ENCODE assay signal across 19 cellular contexts in genomic region chr10:35056133-35056532, GRCh38. TPM values are rescaled to one million over a fixed set of nuclear protein-coding genes. Genes with fewer than 3 reads are reported as not detected.
A peak's percentile ranks its signal among the peaks of the same experiment; 100 is the strongest.
DNase-seq lines count a peak whose midpoint lies in the region; ATAC-seq and TF ChIP-seq lines count a peak whose summit lies in the region.
"Had no signal": no experiment of that assay in that cellular context is flagged by ENCODE, and none has a peak within 500 bp of the region (broad histone marks: within the 10 kb centered on the region; RNA-seq: fewer than 3 reads in every experiment).

No MANE protein-coding gene starts in this region.

- no peaks in the 10 kb centered on the region for H3K27me3 ChIP-seq in osteoblast (ENCODE audit: insufficient read depth, low read length)

- peaks cover 21% of the 10 kb centered on the region for H3K79me2 ChIP-seq in osteoblast (ENCODE audit: insufficient read depth, low read length)
- H3K79me2 ChIP-seq in OCI-LY7 (ENCODE audit: insufficient read depth, low read depth, low read length) = no peaks in the 10 kb centered on the region

- H3K4me1 ChIP-seq in osteoblast (ENCODE audit: insufficient read depth, low read length) = peaks cover 21% of the 10 kb centered on the region
- no peaks in the 10 kb centered on the region for H3K4me1 ChIP-seq in OCI-LY7 (ENCODE audit: insufficient read depth, low read length, poor library complexity, severe bottlenecking)

- no peak overlapping the region for H2AFZ ChIP-seq in osteoblast (ENCODE audit: low read length)
- H2AFZ ChIP-seq in OCI-LY7 (ENCODE audit: low read length) = no peak overlapping the region

- peaks cover 51% of the 10 kb centered on the region for H3K4me1 Mint-ChIP-seq in HFFc6 (ENCODE audit: low read depth)
- peaks cover 29% of the 10 kb centered on the region for H3K4me1 Mint-ChIP-seq in central memory CD8-positive, alpha-beta T cell

- H3K9me3 ChIP-seq in osteoblast (ENCODE audit: low read depth, low read length) (no peaks in the 10 kb centered on the region), OCI-LY7 (ENCODE audit: low read length) (no peaks in the 10 kb centered on the region)

- TF ChIP-seq CTCF in HFFc6 (IDR thresholded peaks at IDR 0.05) = no peak
- no peak for TF ChIP-seq CTCF in osteoblast (IDR thresholded peaks at IDR 0.05; ENCODE audit: extremely low read depth, low read depth, low read length)
- no peak for TF ChIP-seq CTCF in OCI-LY7 (conservative IDR thresholded peaks at IDR 0.05; ENCODE audit: low read length)

- intact Hi-C loops in OCI-LY7 (cut with micrococcal nuclease; ENCODE audit: unreplicated experiment) = no loop called here

- peak; percentile 3 for DNase-seq in NCI-H2029 treated with DMSO at 0.1 percent for 48 hours (lab: John Stamatoyannopoulos, UW)
- no peak for DNase-seq in NCI-H2029 (lab: John Stamatoyannopoulos, UW)
- no peak for DNase-seq in HFFc6
- no peak for DNase-seq in central memory CD8-positive, alpha-beta T cell (ENCODE audit: low spot score in 2 of 2)
- DNase-seq in osteoblast (ENCODE audit: insufficient read length, low spot score, missing footprints) = no peak
- DNase-seq in SIG-M5 (lab: John Stamatoyannopoulos, UW) = no peak
- DNase-seq in GDM1 (lab: John Stamatoyannopoulos, UW) = no peak
- no peak for DNase-seq in OCI-LY7 (ENCODE audit: low spot score)
- DNase-seq: CD4-positive, CD25-positive, alpha-beta regulatory T cell; DMS53; KBM-7; MV-4-11; NCI-H1436 treated with DMSO at 0.1 percent for 48 hours; NCI-H2081; NCI-H510A; NCI-H748 treated with DMSO at 0.1 percent for 48 hours; NK-92 treated with Interleukin-12 subunit alpha and Interleukin-12 subunit beta, amount 100 ng/mL, for 24 hours; SHP77 had no signal

- H4K20me1 ChIP-seq in osteoblast (ENCODE audit: insufficient read depth, low read length) (no peaks in the 10 kb centered on the region), OCI-LY7 (ENCODE audit: insufficient read depth, low read length) (no peaks in the 10 kb centered on the region)

- ATAC-seq in central memory CD8-positive, alpha-beta T cell (replicated peaks; ENCODE audit: extremely low read depth, poor library complexity, severe bottlenecking) = no peak

- peak overlapping the region; percentile 66 for H3K27ac Mint-ChIP-seq in HFFc6
- H3K27ac Mint-ChIP-seq in central memory CD8-positive, alpha-beta T cell (ENCODE audit: low read depth) = peak overlapping the region; percentile 58
- H3K27ac Mint-ChIP-seq: B cell had no signal

- no peak overlapping the region for H3K4me3 ChIP-seq in osteoblast (ENCODE audit: insufficient read depth, low read length)
- H3K4me3 ChIP-seq in OCI-LY7 (ENCODE audit: low read depth, low read length, poor library complexity, severe bottlenecking) = no peak overlapping the region

- H3K9me3 Mint-ChIP-seq in HFFc6 = no peaks in the 10 kb centered on the region
- no peaks in the 10 kb centered on the region for H3K9me3 Mint-ChIP-seq in central memory CD8-positive, alpha-beta T cell
- H3K9me3 Mint-ChIP-seq: CD4-positive, CD25-positive, alpha-beta regulatory T cell had no signal

- H3K27ac ChIP-seq in osteoblast (ENCODE audit: low read depth, low read length) (peak overlapping the region; percentile 2), OCI-LY7 (ENCODE audit: low read depth, low read length, poor library complexity, severe bottlenecking) (no peak overlapping the region)

- no peak overlapping the region for H3K4me3 Mint-ChIP-seq in HFFc6
- H3K4me3 Mint-ChIP-seq in central memory CD8-positive, alpha-beta T cell = no peak overlapping the region
- H3K4me3 Mint-ChIP-seq: B cell; CD4-positive, CD25-positive, alpha-beta regulatory T cell had no signal

- H3K4me2 ChIP-seq in osteoblast (ENCODE audit: insufficient read depth, low read length) = no peak overlapping the region
- H3K4me2 ChIP-seq in OCI-LY7 (ENCODE audit: low read length) = no peak overlapping the region

- no peaks in the 10 kb centered on the region for H3K9me2 ChIP-seq in OCI-LY7 (ENCODE audit: insufficient read depth, low read length)

- no TSS peak for BruUV-seq in OCI-LY7 (replicated peaks; lab: Mats Ljungman, UMichigan)

- H3K36me3 ChIP-seq in osteoblast (ENCODE audit: insufficient read depth, low read length) = peaks cover 36% of the 10 kb centered on the region
- H3K36me3 ChIP-seq in OCI-LY7 (ENCODE audit: insufficient read depth, low read length) = peaks cover 78% of the 10 kb centered on the region

- CTCF ChIA-PET in OCI-LY7 (lab: Charles Lee; ENCODE audit: unreplicated experiment) = no interaction called here

- POLR2A ChIA-PET in OCI-LY7 (lab: Charles Lee) = interaction anchor here (1.1 to 1.2 kb wide), 2 partner anchors 15 to 46 kb away, joined by 3 to 5 read pairs; no protein-coding TSS in a partner anchor

- H3K27me3 Mint-ChIP-seq in HFFc6 (ENCODE audit: insufficient read depth) = no peaks in the 10 kb centered on the region
- no peaks in the 10 kb centered on the region for H3K27me3 Mint-ChIP-seq in central memory CD8-positive, alpha-beta T cell
- H3K27me3 Mint-ChIP-seq: B cell; CD4-positive, CD25-positive, alpha-beta regulatory T cell had no signal

- H3K36me3 Mint-ChIP-seq in HFFc6 (ENCODE audit: low read depth) = peaks cover 40% of the 10 kb centered on the region
- H3K36me3 Mint-ChIP-seq in central memory CD8-positive, alpha-beta T cell (ENCODE audit: insufficient read depth) = peaks cover 43% of the 10 kb centered on the region

RNA-seq across cellular contexts. Expression of gene CUL2, which starts 34.0 kb away (rescaled TPM):
- 10 to 100 TPM; 42.5 to 55.7 (median 51.3) TPM for total RNA-seq in HFFc6 (2021; fragmentation: NEBNext Ultra II Directional; extraction: Animal tissue kit (Norgen Biotek cat#: 25700))
- 29.0 and 32.7 TPM in 2 replicates for total RNA-seq in osteoblast
- total RNA-seq in OCI-LY7 (2014; rRNA removed; shearing (Covaris generic)) = 20.7 and 25.5 TPM in 2 replicates
- 38.5 and 40.4 TPM in 2 replicates for total RNA-seq in OCI-LY7 (2022)
